In the genomic region with DNA sequence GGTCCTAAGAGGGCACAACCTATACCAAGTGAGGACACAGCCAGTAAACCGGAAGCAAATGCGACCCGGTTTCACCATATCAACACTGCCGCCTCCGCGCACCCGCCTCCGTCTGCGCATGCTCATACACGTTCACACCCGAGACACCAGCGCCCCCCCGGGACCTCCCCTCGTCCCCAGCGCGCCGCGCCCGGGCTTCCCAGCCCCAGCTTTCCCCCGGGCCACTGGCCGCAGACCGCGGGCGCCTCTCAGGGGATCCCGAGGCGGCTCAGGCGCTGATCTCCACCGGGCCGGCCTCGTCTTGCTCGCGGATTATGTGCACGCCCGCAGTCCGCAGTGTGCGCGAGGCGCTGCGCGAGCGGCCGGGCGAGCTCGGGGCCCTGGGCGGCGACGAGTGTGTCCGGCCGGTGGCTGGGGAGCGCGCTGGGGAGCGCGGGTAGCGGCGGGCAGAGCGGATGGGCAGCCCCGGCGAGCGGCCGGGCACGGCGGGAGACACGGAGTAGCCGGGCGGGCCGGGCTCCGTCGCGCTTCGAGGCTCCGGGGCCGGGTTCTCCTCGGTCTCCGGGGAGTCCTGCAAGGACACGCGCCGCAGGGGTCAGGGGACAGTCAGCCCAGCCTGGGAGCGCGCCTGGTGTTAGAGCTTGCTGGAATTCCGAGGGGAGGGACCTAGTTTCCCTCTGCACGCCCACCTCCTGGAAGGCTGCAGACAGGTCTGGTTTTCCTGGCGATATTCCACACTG, we compare ENCODE assay signal across 9 cellular contexts. TPM values are rescaled to one million over a fixed set of nuclear protein-coding genes. Genes with fewer than 3 reads are reported as not detected.
A peak's percentile ranks its signal among the peaks of the same experiment; 100 is the strongest.
DNase-seq lines count a peak whose midpoint lies in the region; ATAC-seq and TF ChIP-seq lines count a peak whose summit lies in the region.
"Had no signal": no experiment of that assay in that cellular context is flagged by ENCODE, and none has a peak within 500 bp of the region (broad histone marks: within the 10 kb centered on the region; RNA-seq: fewer than 3 reads in every experiment).

No MANE protein-coding gene starts in this region.

- 5% methylated on average over 82 of the region's 82 CpGs for WGBS in right cardiac atrium

- TF ChIP-seq POLR2A in uterus (IDR thresholded peaks at IDR 0.05) = no peak

- no peaks in the 10 kb centered on the region for H3K27me3 ChIP-seq in SJCRH30
- H3K27me3 ChIP-seq in right cardiac atrium (ENCODE audit: control insufficient read depth, insufficient read depth) = no peaks in the 10 kb centered on the region
- H3K27me3 ChIP-seq in uterus = no peaks in the 10 kb centered on the region

- H3K36me3 ChIP-seq in SJCRH30 (no peaks in the 10 kb centered on the region), uterus (no peaks in the 10 kb centered on the region)

- H3K4me1 ChIP-seq in SJCRH30 = peaks cover 5% of the 10 kb centered on the region; the same call in 1 of the 2 replicates
- peaks cover 2% of the 10 kb centered on the region for H3K4me1 ChIP-seq in right cardiac atrium (ENCODE audit: control insufficient read depth, insufficient read depth, low read length)
- peaks cover 0 to 7% of the 10 kb centered on the region in 2 donors for H3K4me1 ChIP-seq in uterus

- CTCF ChIA-PET in Calu3 (lab: Charles Lee) = no interaction called here

- intact Hi-C loops in right cardiac atrium (cut with DNase I) (no loop called here), sciatic nerve (cut with DNase I) (no loop called here), uterus (cut with DNase I; ENCODE audit: low total_unique reads) (no loop called here), Calu3 (cut with micrococcal nuclease; ENCODE audit: unreplicated experiment) (no loop called here)

- H3K9me3 Mint-ChIP-seq in activated naive CD8-positive, alpha-beta T cell treated with anti-CD3 and anti-CD28 coated beads, Interleukin-2, amount 50 U/mL, for 24 hours = no peaks in the 10 kb centered on the region
- no peaks in the 10 kb centered on the region for H3K9me3 Mint-ChIP-seq in Calu3 (ENCODE audit: low read depth, unreplicated experiment)

- BruUV-seq in Calu3 (replicated peaks; lab: Mats Ljungman, UMichigan) = no TSS peak

- peak; percentile 72 for ATAC-seq in activated naive CD8-positive, alpha-beta T cell treated with anti-CD3 and anti-CD28 coated beads, Interleukin-2, amount 50 U/mL, for 24 hours
- ATAC-seq in right cardiac atrium (peak; percentile 78 to 90), sciatic nerve (peak; percentile 73)

- peak overlapping the region; percentile 46 for H3K27ac Mint-ChIP-seq in activated naive CD8-positive, alpha-beta T cell treated with anti-CD3 and anti-CD28 coated beads, Interleukin-2, amount 50 U/mL, for 24 hours
- H3K27ac Mint-ChIP-seq in Calu3 (ENCODE audit: unreplicated experiment) = no peak overlapping the region

- no peaks in the 10 kb centered on the region for H3K36me3 Mint-ChIP-seq in activated naive CD8-positive, alpha-beta T cell treated with anti-CD3 and anti-CD28 coated beads, Interleukin-2, amount 50 U/mL, for 24 hours (ENCODE audit: low read depth)
- no peaks in the 10 kb centered on the region for H3K36me3 Mint-ChIP-seq in Calu3 (ENCODE audit: insufficient read depth, unreplicated experiment)

- H3K27ac ChIP-seq in SJCRH30 (no peak overlapping the region), right cardiac atrium (ENCODE audit: low read length) (peak overlapping the region; percentile 62), uterus (peak overlapping the region; percentile 12 to 39)
- H3K27ac ChIP-seq: 22Rv1 had no signal

- no peaks in the 10 kb centered on the region for H3K9me3 ChIP-seq in SJCRH30 (replicated peaks)
- no peaks in the 10 kb centered on the region for H3K9me3 ChIP-seq in right cardiac atrium (ENCODE audit: control insufficient read depth, low read length)
- no peaks in the 10 kb centered on the region for H3K9me3 ChIP-seq in uterus

- H3K4me3 ChIP-seq in SJCRH30 = peak overlapping the region; percentile 58
- H3K4me3 ChIP-seq in right cardiac atrium (ENCODE audit: low read length) = peak overlapping the region; percentile 57
- peak overlapping the region; percentile 13 to 39 for H3K4me3 ChIP-seq in uterus

- H3K4me1 Mint-ChIP-seq in activated naive CD8-positive, alpha-beta T cell treated with anti-CD3 and anti-CD28 coated beads, Interleukin-2, amount 50 U/mL, for 24 hours = peaks cover 16% of the 10 kb centered on the region
- H3K4me1 Mint-ChIP-seq in Calu3 (ENCODE audit: low read depth, unreplicated experiment) = no peaks in the 10 kb centered on the region

- DNase-seq in NCI-H2081 (lab: John Stamatoyannopoulos, UW) = peak; percentile 39 to 47
- DNase-seq in NCI-H2081 treated with DMSO at 0.1 percent for 48 hours (lab: John Stamatoyannopoulos, UW) = no peak
- DNase-seq in SJCRH30 = peak; percentile 75 to 78
- peak; percentile 82 for DNase-seq in activated naive CD8-positive, alpha-beta T cell treated with anti-CD3 and anti-CD28 coated beads, Interleukin-2, amount 50 U/mL, for 24 hours
- DNase-seq in right cardiac atrium = peak; percentile 87 to 94 (median 94)
- DNase-seq in sciatic nerve (ENCODE audit: low spot score) = peak; percentile 79
- peak; percentile 53 to 54 for DNase-seq in uterus
- DNase-seq in Calu3 = no peak

- peak overlapping the region; percentile 34 for H3K4me3 Mint-ChIP-seq in activated naive CD8-positive, alpha-beta T cell treated with anti-CD3 and anti-CD28 coated beads, Interleukin-2, amount 50 U/mL, for 24 hours
- H3K4me3 Mint-ChIP-seq in Calu3 (ENCODE audit: low read depth, unreplicated experiment) = no peak overlapping the region

- TF ChIP-seq CTCF in uterus (IDR thresholded peaks at IDR 0.05) = no peak
- no peak for TF ChIP-seq CTCF in Calu3 (IDR thresholded peaks at IDR 0.05; ENCODE audit: unreplicated experiment)

- peaks cover 4% of the 10 kb centered on the region for H3K27me3 Mint-ChIP-seq in activated naive CD8-positive, alpha-beta T cell treated with anti-CD3 and anti-CD28 coated beads, Interleukin-2, amount 50 U/mL, for 24 hours
- peaks cover 65% of the 10 kb centered on the region for H3K27me3 Mint-ChIP-seq in Calu3 (ENCODE audit: unreplicated experiment)

RNA-seq across cellular contexts. Expression of a gene that starts 2.0 kb away (rescaled TPM):
- not detected in 2 replicates for total RNA-seq in SJCRH30 (2014; rRNA removed; shearing (Covaris generic))
- total RNA-seq in right cardiac atrium (not detected), sciatic nerve (not detected), uterus (not detected), Calu3 (2022) (not detected in 2 replicates)
- polyA plus RNA-seq in right cardiac atrium = not detected

RNA-seq across cellular contexts. Expression of a gene that starts 14.8 kb away (rescaled TPM):
- total RNA-seq in SJCRH30 (2014; rRNA removed; shearing (Covaris generic)) = 0.05 TPM in 1 of 2 replicates, not detected in the other
- total RNA-seq in right cardiac atrium (1 to 10 TPM in 1 of 4 donors, under 1 TPM in 3; 0.26 to 1.9 (median 0.38) TPM), sciatic nerve (16.5 TPM), uterus (not detected), Calu3 (2022) (not detected in 2 replicates)
- 0.43 TPM for polyA plus RNA-seq in right cardiac atrium

RNA-seq across cellular contexts. Expression of a gene that starts 23.4 kb away (rescaled TPM):
- 0.10 and 0.22 TPM in 2 replicates for total RNA-seq in SJCRH30 (2014; rRNA removed; shearing (Covaris generic))
- 10 to 100 TPM; 11.7 to 17.4 (median 15.0) TPM for total RNA-seq in right cardiac atrium
- polyA plus RNA-seq in right cardiac atrium = 16.8 TPM
- total RNA-seq in sciatic nerve = 34.4 TPM
- 10 to 100 TPM; 11.2 to 96.6 (median 46.6) TPM for total RNA-seq in uterus
- not detected in 2 replicates for total RNA-seq in Calu3 (2022)

RNA-seq across cellular contexts. Expression of a gene that starts 33.0 kb away (rescaled TPM):
- 10.2 and 11.5 TPM in 2 replicates for total RNA-seq in SJCRH30 (2014; rRNA removed; shearing (Covaris generic))
- total RNA-seq in right cardiac atrium = under 1 TPM; 0.17 to 0.47 (median 0.33) TPM
- 0.09 TPM for polyA plus RNA-seq in right cardiac atrium
- total RNA-seq in sciatic nerve = 2.8 TPM
- 1 to 10 TPM in 3 of 4 donors, under 1 TPM in 1; under 0.01 to 3.5 (median 1.7) TPM for total RNA-seq in uterus
- 2.3 TPM in 2 replicates for total RNA-seq in Calu3 (2022)

RNA-seq across cellular contexts. Expression of a gene that starts 55.8 kb away (rescaled TPM):
- 5.1 and 7.0 TPM in 2 replicates for total RNA-seq in SJCRH30 (2014; rRNA removed; shearing (Covaris generic))
- total RNA-seq in right cardiac atrium (10 to 100 TPM in 2 of 4 donors, 1 to 10 TPM in 2; 9.8 to 11.0 (median 10.2) TPM), sciatic nerve (36.6 TPM), uterus (10 to 100 TPM in 2 of 4 donors, 1 to 10 TPM in 2; 7.1 to 21.8 (median 11.1) TPM), Calu3 (2022) (0.69 and 0.99 TPM in 2 replicates)
- polyA plus RNA-seq in right cardiac atrium = 15.4 TPM

Comparison
In these comparisons a context has a peak if more than half of its experiments do, and no peak if none do; other contexts are left out.
1. DNase-seq: peak in NCI-H2081 (2 of 2), SJCRH30 (2 of 2), activated naive CD8-positive, alpha-beta T cell treated with anti-CD3 and anti-CD28 coated beads, Interleukin-2, amount 50 U/mL, for 24 hours (single experiment), right cardiac atrium (3 of 3), sciatic nerve (single experiment) and uterus (2 of 2); none in NCI-H2081 treated with DMSO at 0.1 percent for 48 hours (single experiment) and Calu3 (single experiment).
2. RNA of a gene that starts 23.4 kb away (total RNA-seq): 11.2 to 96.6 TPM in uterus, 34.4 TPM in sciatic nerve (single experiment) and 11.7 to 17.4 TPM in right cardiac atrium; 0.10 to 0.22 TPM in SJCRH30 and not detected in Calu3; every median in the first group is over 10 times any median in the second.
3. Peak in every context shown above with its lines, with median percentiles within 50 percentile points of each other: H3K4me3 ChIP-seq and ATAC-seq.